Comparison of ENCODE assay signal across 14 cellular contexts in the genomic region with DNA sequence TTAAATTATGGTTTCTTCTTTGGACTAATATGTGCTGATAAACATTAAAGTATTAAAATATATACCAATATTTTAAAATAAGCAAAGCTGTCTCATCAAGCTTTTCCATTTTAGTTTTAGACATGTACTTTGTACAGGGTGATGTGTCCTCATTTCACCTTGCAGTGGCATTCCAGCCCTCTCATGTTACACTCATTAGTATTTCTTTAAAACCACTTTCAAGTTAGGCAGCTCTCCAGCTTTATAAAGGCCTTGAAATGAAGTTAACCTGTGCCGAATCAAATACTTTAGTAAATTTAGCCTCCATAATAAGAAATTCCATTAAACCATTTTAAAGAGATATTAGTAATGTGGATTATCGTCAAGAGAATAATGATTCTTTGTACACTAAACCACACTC.
A peak's percentile ranks its signal among the peaks of the same experiment; 100 is the strongest.
DNase-seq lines count a peak whose midpoint lies in the region; ATAC-seq, FAIRE-seq and TF ChIP-seq lines count a peak whose summit lies in the region.
"Had no signal": no experiment of that assay in that cellular context is flagged by ENCODE, and none has a peak within 500 bp of the region (broad histone marks: within the 10 kb centered on the region; RNA-seq: fewer than 3 reads in every experiment).

No MANE protein-coding gene starts in this region.

- FAIRE-seq in kidney (lab: Jason Lieb, UNC) = peak; percentile 91
- FAIRE-seq: G401.6 had no signal

- H3K36me3 ChIP-seq in A673 (ENCODE audit: insufficient read depth, low read length, poor library complexity, severe bottlenecking) (no peaks in the 10 kb centered on the region), kidney (ENCODE audit: control insufficient read depth in 1 of 2, insufficient read depth in 2 of 2, low read length in 2 of 2) (no peaks in the 10 kb centered on the region)

- CTCF ChIA-PET in A673 (lab: Charles Lee) = no interaction called here

- no peaks in the 10 kb centered on the region for H3K27me3 ChIP-seq in A673 (replicated peaks; ENCODE audit: insufficient read depth, low read depth, low read length, poor library complexity)
- H3K27me3 ChIP-seq: upper lobe of left lung had no signal

- intact Hi-C loops in A673 (cut with micrococcal nuclease; ENCODE audit: unreplicated experiment) (no loop called here), kidney (cut with DNase I) (no loop called here)

- BruUV-seq in A673 (replicated peaks; lab: Mats Ljungman, UMichigan) = no TSS peak

- peaks cover 44% of the 10 kb centered on the region for H3K4me1 Mint-ChIP-seq in HFFc6 (ENCODE audit: low read depth)
- H3K4me1 Mint-ChIP-seq in chondrocyte (ENCODE audit: low read depth) = peaks cover 14% of the 10 kb centered on the region
- H3K4me1 Mint-ChIP-seq: B cell, naive B cell had no signal

- DNase-seq in A673 (ENCODE audit: low spot score) (peak; percentile 37), HFFc6 (peak; percentile 16), SW480 (ENCODE audit: low spot score) (peak; percentile 12), kidney (no peak), chondrocyte (ENCODE audit: low spot score) (no peak), DMS53 treated with DMSO at 0.1 percent for 48 hours (lab: John Stamatoyannopoulos, UW; ENCODE audit: unreplicated experiment) (no peak), NCI-H1417 treated with DMSO at 0.1 percent for 48 hours (lab: John Stamatoyannopoulos, UW) (no peak)
- DNase-seq: naive B cell, OCI-M1 had no signal

- no peak for ATAC-seq in HG03571 (IDR thresholded peaks at IDR 0.05; ENCODE audit: unreplicated experiment)

- H3K4me3 Mint-ChIP-seq in HFFc6 (no peak overlapping the region), chondrocyte (ENCODE audit: unreplicated experiment) (no peak overlapping the region)
- H3K4me3 Mint-ChIP-seq: B cell, naive B cell had no signal

- no peak overlapping the region for H3K9ac ChIP-seq in kidney (ENCODE audit: low read length in 2 of 2)

- POLR2A ChIA-PET in A673 (lab: Charles Lee; ENCODE audit: low non-redundant PET) = no interaction called here

- peaks cover 4% of the 10 kb centered on the region; the same call in 1 of the 2 replicates for H3K36me3 Mint-ChIP-seq in HFFc6 (ENCODE audit: low read depth)
- peaks cover 5% of the 10 kb centered on the region for H3K36me3 Mint-ChIP-seq in chondrocyte (ENCODE audit: low read depth)

- no peak overlapping the region for H3K4me3 ChIP-seq in A673 (ENCODE audit: low read depth, low read length, poor library complexity, severe bottlenecking)
- H3K4me3 ChIP-seq in kidney (ENCODE audit: low read length in 2 of 2) = no peak overlapping the region
- H3K4me3 ChIP-seq: upper lobe of left lung had no signal

- H3K9me3 Mint-ChIP-seq in HFFc6 (no peaks in the 10 kb centered on the region), chondrocyte (ENCODE audit: low read depth) (no peaks in the 10 kb centered on the region)
- H3K9me3 Mint-ChIP-seq: naive B cell had no signal

- H3K9me3 ChIP-seq in A673 (ENCODE audit: low read depth, low read length, poor library complexity, severe bottlenecking) (no peaks in the 10 kb centered on the region), kidney (ENCODE audit: control insufficient read depth in 1 of 2, low read length in 2 of 2) (no peaks in the 10 kb centered on the region)
- H3K9me3 ChIP-seq: upper lobe of left lung had no signal

- H3K27ac Mint-ChIP-seq in HFFc6 (no peak overlapping the region), chondrocyte (ENCODE audit: unreplicated experiment) (no peak overlapping the region)
- H3K27ac Mint-ChIP-seq: B cell had no signal

- TF ChIP-seq CTCF in A673 (conservative IDR thresholded peaks at IDR 0.05; ENCODE audit: low read depth, low read length) (no peak), HFFc6 (IDR thresholded peaks at IDR 0.05) (no peak), kidney (IDR thresholded peaks at IDR 0.05; ENCODE audit: borderline replicate concordance, extremely low read depth, insufficient read depth) (no peak), chondrocyte (IDR thresholded peaks at IDR 0.05) (no peak)

- H3K27ac ChIP-seq in A673 (ENCODE audit: low read depth, low read length, poor library complexity, severe bottlenecking) (peak overlapping the region; percentile 35), kidney (ENCODE audit: low read depth in 2 of 2, low read length in 2 of 2) (no peak overlapping the region)
- H3K27ac ChIP-seq: HL-60, upper lobe of left lung had no signal

- H3K4me1 ChIP-seq in A673 (ENCODE audit: insufficient read depth, low read length, poor library complexity, severe bottlenecking) (peaks cover 38% of the 10 kb centered on the region), kidney (ENCODE audit: control insufficient read depth in 1 of 2, insufficient read depth in 1 of 2, low read depth in 1 of 2, low read length in 2 of 2) (peaks cover 2 to 7% of the 10 kb centered on the region in 2 donors)

- H3K27me3 Mint-ChIP-seq in HFFc6 (ENCODE audit: insufficient read depth) (no peaks in the 10 kb centered on the region), chondrocyte (ENCODE audit: low read depth) (no peaks in the 10 kb centered on the region)
- H3K27me3 Mint-ChIP-seq: B cell, naive B cell had no signal

Comparison
In these comparisons a context has a peak if more than half of its experiments do, and no peak if none do; other contexts are left out.
1. DNase-seq: peak in A673 (single experiment), HFFc6 (single experiment) and SW480 (single experiment); none in kidney (single experiment), chondrocyte (single experiment), DMS53 treated with DMSO at 0.1 percent for 48 hours (single experiment) and NCI-H1417 treated with DMSO at 0.1 percent for 48 hours (single experiment).